ENCODE assay signal across 1 cellular context in the genomic region with DNA sequence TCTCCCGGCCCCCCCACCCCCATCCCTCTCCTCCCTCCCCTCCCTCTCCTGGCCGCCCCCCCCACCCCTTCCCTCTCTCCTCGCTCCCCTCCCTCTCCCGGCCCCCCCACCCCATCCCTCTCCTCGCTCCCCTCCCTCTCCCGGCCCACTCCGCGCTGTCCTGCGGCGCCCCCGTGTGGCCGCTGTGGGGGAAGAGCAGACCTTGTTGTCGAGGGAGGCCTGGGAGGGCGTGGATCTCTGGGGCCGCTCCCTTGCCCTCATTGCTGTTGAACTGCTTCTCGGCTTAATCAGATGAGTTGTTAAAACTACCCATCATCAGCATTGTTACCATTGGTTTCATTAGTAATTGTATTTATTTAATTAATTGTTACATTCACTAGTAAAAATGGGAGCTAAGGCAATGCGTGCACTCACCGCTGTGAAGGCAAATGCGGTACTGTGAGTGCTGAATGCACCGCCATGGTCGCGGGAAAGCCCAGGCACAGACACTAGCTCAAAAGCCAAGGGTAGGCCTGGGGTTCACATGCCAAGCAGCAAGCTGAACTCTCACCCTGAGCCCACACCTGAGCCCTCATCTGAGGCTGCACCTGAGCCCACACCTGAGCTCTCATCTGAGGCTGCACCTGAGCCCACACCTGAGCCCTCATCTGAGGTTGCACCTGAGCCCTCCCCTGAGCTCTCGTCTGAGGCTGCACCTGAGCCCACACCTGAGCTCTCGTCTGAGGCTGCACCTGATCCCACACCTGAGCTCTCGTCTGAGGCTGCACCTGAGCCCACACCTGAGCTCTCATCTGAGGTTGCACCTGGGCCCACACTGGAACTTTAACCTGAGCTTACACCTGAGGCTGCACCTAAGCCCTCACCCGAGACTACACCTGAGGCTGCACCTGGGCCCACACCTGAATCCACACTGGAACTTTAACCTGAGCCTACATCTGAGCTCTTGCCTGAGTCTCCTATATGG.
TF ChIP-seq lines count a peak whose summit lies in the region.

No MANE protein-coding gene starts in this region.

TF ChIP-seq in HepG2, 621 proteins besides CTCF, POLR2A, EP300 and RAD21 (continued from another document and continues in another):
- TF ChIP-seq, protein P1, sequence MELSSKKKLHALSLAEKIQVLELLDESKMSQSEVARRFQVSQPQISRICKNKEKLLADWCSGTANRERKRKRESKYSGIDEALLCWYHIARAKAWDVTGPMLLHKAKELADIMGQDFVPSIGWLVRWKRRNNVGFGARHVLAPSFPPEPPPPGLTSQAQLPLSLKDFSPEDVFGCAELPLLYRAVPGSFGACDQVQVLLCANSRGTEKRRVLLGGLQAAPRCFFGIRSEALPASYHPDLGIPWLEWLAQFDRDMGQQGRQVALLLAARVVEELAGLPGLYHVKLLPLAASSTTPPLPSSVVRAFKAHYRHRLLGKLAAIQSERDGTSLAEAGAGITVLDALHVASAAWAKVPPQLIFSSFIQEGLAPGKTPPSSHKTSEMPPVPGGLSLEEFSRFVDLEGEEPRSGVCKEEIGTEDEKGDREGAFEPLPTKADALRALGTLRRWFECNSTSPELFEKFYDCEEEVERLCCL (CRISPR knock-in tag; IDR thresholded peaks at IDR 0.05; ENCODE audit: borderline replicate concordance), result no peak
- no peak for TF ChIP-seq ZNF296 (CRISPR knock-in tag; conservative IDR thresholded peaks at IDR 0.05)
- TF ChIP-seq RXRB (CRISPR knock-in tag; IDR thresholded peaks at IDR 0.05; ENCODE audit: borderline replicate concordance), result peak; percentile 41; the same call in 1 of the 2 replicates
- TF ChIP-seq ZBTB38 (CRISPR knock-in tag; IDR thresholded peaks at IDR 0.05), result no peak
- TF ChIP-seq, protein P2, sequence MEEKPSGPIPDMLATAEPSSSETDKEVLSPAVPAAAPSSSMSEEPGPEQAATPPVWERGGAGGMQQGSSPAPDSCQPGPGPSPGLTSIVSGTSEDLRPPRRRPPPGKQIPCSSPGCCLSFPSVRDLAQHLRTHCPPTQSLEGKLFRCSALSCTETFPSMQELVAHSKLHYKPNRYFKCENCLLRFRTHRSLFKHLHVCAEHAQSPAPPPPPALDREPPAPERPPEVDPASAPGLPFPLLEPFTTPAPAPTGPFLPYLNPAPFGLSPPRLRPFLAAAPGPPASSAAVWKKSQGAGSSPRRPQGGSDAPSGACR (CRISPR knock-in tag; IDR thresholded peaks at IDR 0.05), result no peak
- TF ChIP-seq ZNF430 (CRISPR knock-in tag; IDR thresholded peaks at IDR 0.05), result no peak
- TF ChIP-seq PPARG (CRISPR knock-in tag; conservative IDR thresholded peaks at IDR 0.05), result no peak
- TF ChIP-seq ZNF644 (CRISPR knock-in tag; IDR thresholded peaks at IDR 0.05; ENCODE audit: low read depth), result no peak
- TF ChIP-seq ZNF232 (CRISPR knock-in tag; IDR thresholded peaks at IDR 0.05; ENCODE audit: borderline replicate concordance), result no peak
- TF ChIP-seq, protein P3, sequence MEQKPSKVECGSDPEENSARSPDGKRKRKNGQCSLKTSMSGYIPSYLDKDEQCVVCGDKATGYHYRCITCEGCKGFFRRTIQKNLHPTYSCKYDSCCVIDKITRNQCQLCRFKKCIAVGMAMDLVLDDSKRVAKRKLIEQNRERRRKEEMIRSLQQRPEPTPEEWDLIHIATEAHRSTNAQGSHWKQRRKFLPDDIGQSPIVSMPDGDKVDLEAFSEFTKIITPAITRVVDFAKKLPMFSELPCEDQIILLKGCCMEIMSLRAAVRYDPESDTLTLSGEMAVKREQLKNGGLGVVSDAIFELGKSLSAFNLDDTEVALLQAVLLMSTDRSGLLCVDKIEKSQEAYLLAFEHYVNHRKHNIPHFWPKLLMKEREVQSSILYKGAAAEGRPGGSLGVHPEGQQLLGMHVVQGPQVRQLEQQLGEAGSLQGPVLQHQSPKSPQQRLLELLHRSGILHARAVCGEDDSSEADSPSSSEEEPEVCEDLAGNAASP (CRISPR knock-in tag; IDR thresholded peaks at IDR 0.05; ENCODE audit: borderline replicate concordance), result 0 out of 2 replicates have a peak, but pooled peaks have one; percentile 45
- no peak for TF ChIP-seq ADNP (CRISPR knock-in tag; IDR thresholded peaks at IDR 0.05)
- TF ChIP-seq, protein P4, sequence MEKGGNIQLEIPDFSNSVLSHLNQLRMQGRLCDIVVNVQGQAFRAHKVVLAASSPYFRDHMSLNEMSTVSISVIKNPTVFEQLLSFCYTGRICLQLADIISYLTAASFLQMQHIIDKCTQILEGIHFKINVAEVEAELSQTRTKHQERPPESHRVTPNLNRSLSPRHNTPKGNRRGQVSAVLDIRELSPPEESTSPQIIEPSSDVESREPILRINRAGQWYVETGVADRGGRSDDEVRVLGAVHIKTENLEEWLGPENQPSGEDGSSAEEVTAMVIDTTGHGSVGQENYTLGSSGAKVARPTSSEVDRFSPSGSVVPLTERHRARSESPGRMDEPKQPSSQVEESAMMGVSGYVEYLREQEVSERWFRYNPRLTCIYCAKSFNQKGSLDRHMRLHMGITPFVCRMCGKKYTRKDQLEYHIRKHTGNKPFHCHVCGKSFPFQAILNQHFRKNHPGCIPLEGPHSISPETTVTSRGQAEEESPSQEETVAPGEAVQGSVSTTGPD (CRISPR knock-in tag; IDR thresholded peaks at IDR 0.05), result no peak
- peak; percentile 24; the same call in 1 of the 2 replicates for TF ChIP-seq MYC (CRISPR knock-in tag; IDR thresholded peaks at IDR 0.05; ENCODE audit: borderline replicate concordance)
- TF ChIP-seq, protein P5, sequence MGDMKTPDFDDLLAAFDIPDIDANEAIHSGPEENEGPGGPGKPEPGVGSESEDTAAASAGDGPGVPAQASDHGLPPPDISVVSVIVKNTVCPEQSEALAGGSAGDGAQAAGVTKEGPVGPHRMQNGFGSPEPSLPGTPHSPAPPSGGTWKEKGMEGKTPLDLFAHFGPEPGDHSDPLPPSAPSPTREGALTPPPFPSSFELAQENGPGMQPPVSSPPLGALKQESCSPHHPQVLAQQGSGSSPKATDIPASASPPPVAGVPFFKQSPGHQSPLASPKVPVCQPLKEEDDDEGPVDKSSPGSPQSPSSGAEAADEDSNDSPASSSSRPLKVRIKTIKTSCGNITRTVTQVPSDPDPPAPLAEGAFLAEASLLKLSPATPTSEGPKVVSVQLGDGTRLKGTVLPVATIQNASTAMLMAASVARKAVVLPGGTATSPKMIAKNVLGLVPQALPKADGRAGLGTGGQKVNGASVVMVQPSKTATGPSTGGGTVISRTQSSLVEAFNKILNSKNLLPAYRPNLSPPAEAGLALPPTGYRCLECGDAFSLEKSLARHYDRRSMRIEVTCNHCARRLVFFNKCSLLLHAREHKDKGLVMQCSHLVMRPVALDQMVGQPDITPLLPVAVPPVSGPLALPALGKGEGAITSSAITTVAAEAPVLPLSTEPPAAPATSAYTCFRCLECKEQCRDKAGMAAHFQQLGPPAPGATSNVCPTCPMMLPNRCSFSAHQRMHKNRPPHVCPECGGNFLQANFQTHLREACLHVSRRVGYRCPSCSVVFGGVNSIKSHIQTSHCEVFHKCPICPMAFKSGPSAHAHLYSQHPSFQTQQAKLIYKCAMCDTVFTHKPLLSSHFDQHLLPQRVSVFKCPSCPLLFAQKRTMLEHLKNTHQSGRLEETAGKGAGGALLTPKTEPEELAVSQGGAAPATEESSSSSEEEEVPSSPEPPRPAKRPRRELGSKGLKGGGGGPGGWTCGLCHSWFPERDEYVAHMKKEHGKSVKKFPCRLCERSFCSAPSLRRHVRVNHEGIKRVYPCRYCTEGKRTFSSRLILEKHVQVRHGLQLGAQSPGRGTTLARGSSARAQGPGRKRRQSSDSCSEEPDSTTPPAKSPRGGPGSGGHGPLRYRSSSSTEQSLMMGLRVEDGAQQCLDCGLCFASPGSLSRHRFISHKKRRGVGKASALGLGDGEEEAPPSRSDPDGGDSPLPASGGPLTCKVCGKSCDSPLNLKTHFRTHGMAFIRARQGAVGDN (CRISPR knock-in tag; IDR thresholded peaks at IDR 0.05), result peak; percentile 28; the same call in 1 of the 2 replicates
- TF ChIP-seq ZNF891 (CRISPR knock-in tag; IDR thresholded peaks at IDR 0.05), result no peak
- no peak for TF ChIP-seq PLRG1 (conservative IDR thresholded peaks at IDR 0.05)
- TF ChIP-seq, protein P6, sequence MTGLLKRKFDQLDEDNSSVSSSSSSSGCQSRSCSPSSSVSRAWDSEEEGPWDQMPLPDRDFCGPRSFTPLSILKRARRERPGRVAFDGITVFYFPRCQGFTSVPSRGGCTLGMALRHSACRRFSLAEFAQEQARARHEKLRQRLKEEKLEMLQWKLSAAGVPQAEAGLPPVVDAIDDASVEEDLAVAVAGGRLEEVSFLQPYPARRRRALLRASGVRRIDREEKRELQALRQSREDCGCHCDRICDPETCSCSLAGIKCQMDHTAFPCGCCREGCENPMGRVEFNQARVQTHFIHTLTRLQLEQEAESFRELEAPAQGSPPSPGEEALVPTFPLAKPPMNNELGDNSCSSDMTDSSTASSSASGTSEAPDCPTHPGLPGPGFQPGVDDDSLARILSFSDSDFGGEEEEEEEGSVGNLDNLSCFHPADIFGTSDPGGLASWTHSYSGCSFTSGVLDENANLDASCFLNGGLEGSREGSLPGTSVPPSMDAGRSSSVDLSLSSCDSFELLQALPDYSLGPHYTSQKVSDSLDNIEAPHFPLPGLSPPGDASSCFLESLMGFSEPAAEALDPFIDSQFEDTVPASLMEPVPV (CRISPR knock-in tag; IDR thresholded peaks at IDR 0.05), result no peak
- no peak for TF ChIP-seq FOXJ3 (CRISPR knock-in tag; IDR thresholded peaks at IDR 0.05; ENCODE audit: borderline replicate concordance)
- TF ChIP-seq, protein P7, sequence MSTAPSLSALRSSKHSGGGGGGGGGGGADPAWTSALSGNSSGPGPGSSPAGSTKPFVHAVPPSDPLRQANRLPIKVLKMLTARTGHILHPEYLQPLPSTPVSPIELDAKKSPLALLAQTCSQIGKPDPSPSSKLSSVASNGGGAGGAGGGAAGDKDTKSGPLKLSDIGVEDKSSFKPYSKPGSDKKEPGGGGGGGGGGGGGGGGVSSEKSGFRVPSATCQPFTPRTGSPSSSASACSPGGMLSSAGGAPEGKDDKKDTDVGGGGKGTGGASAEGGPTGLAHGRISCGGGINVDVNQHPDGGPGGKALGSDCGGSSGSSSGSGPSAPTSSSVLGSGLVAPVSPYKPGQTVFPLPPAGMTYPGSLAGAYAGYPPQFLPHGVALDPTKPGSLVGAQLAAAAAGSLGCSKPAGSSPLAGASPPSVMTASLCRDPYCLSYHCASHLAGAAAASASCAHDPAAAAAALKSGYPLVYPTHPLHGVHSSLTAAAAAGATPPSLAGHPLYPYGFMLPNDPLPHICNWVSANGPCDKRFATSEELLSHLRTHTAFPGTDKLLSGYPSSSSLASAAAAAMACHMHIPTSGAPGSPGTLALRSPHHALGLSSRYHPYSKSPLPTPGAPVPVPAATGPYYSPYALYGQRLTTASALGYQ (CRISPR knock-in tag; IDR thresholded peaks at IDR 0.05), result no peak
- TF ChIP-seq NR2C2 (CRISPR knock-in tag; IDR thresholded peaks at IDR 0.05; ENCODE audit: borderline replicate concordance), result no peak
- no peak for TF ChIP-seq ZNF34 (CRISPR knock-in tag; IDR thresholded peaks at IDR 0.05; ENCODE audit: borderline replicate concordance)
- no peak for TF ChIP-seq PAWR (CRISPR knock-in tag; IDR thresholded peaks at IDR 0.05; ENCODE audit: borderline replicate concordance)
- TF ChIP-seq, protein P8, sequence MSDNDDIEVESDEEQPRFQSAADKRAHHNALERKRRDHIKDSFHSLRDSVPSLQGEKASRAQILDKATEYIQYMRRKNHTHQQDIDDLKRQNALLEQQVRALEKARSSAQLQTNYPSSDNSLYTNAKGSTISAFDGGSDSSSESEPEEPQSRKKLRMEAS (IDR thresholded peaks at IDR 0.05), result no peak
- no peak for TF ChIP-seq CENPT (CRISPR knock-in tag; IDR thresholded peaks at IDR 0.05; ENCODE audit: low read depth)
- TF ChIP-seq, protein P9, sequence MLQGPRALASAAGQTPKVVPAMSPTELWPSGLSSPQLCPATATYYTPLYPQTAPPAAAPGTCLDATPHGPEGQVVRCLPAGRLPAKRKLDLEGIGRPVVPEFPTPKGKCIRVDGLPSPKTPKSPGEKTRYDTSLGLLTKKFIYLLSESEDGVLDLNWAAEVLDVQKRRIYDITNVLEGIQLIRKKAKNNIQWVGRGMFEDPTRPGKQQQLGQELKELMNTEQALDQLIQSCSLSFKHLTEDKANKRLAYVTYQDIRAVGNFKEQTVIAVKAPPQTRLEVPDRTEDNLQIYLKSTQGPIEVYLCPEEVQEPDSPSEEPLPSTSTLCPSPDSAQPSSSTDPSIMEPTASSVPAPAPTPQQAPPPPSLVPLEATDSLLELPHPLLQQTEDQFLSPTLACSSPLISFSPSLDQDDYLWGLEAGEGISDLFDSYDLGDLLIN (CRISPR knock-in tag; IDR thresholded peaks at IDR 0.05; ENCODE audit: borderline replicate concordance), result no peak
- TF ChIP-seq, protein P10, sequence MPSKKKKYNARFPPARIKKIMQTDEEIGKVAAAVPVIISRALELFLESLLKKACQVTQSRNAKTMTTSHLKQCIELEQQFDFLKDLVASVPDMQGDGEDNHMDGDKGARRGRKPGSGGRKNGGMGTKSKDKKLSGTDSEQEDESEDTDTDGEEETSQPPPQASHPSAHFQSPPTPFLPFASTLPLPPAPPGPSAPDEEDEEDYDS (CRISPR knock-in tag; IDR thresholded peaks at IDR 0.05), result no peak
- TF ChIP-seq JARID2 (CRISPR knock-in tag; IDR thresholded peaks at IDR 0.05; ENCODE audit: insufficient replicate concordance), result no peak
- TF ChIP-seq ZNF550 (CRISPR knock-in tag; IDR thresholded peaks at IDR 0.05; ENCODE audit: borderline replicate concordance), result no peak
- no peak for TF ChIP-seq SOX5 (CRISPR knock-in tag; IDR thresholded peaks at IDR 0.05; ENCODE audit: borderline replicate concordance)
- TF ChIP-seq, protein P11, sequence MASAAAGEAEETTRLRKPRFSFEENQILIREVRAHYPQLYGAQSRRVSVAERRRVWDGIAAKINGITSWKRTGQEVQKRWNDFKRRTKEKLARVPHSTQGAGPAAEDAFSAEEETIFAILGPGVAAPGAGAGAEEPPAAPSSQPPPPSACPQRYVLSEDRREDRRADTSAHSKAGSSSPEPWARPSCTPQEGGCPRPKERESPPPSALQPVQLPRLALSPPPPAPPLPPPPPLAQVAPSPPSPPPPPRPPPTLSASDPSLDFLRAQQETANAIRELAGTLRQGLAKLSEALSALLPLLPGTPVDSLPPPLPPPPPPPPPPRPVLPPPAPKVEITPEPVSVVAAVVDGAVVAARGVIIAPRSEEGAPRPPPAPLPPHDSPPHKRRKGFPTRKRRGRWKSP (CRISPR knock-in tag; IDR thresholded peaks at IDR 0.05), result no peak
- 0 out of 2 replicates have a peak, but pooled peaks have one; percentile 13 for TF ChIP-seq FOXO1 (CRISPR knock-in tag; IDR thresholded peaks at IDR 0.05)
- TF ChIP-seq, protein P12, sequence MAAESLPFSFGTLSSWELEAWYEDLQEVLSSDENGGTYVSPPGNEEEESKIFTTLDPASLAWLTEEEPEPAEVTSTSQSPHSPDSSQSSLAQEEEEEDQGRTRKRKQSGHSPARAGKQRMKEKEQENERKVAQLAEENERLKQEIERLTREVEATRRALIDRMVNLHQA (CRISPR knock-in tag; IDR thresholded peaks at IDR 0.05), result no peak
- TF ChIP-seq, protein P13, sequence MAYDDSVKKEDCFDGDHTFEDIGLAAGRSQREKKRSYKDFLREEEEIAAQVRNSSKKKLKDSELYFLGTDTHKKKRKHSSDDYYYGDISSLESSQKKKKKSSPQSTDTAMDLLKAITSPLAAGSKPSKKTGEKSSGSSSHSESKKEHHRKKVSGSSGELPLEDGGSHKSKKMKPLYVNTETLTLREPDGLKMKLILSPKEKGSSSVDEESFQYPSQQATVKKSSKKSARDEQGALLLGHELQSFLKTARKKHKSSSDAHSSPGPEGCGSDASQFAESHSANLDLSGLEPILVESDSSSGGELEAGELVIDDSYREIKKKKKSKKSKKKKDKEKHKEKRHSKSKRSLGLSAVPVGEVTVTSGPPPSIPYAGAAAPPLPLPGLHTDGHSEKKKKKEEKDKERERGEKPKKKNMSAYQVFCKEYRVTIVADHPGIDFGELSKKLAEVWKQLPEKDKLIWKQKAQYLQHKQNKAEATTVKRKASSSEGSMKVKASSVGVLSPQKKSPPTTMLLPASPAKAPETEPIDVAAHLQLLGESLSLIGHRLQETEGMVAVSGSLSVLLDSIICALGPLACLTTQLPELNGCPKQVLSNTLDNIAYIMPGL (CRISPR knock-in tag; IDR thresholded peaks at IDR 0.05; ENCODE audit: borderline replicate concordance in 1 of 2, low read depth in 1 of 2), result 0 out of 4 replicates have a peak, but pooled peaks of 1 of the 2 experiments have one; percentile 29
- TF ChIP-seq WIZ (CRISPR knock-in tag; IDR thresholded peaks at IDR 0.05), result no peak
